ENCODE assay signal across 9 cellular contexts in the genomic region with DNA sequence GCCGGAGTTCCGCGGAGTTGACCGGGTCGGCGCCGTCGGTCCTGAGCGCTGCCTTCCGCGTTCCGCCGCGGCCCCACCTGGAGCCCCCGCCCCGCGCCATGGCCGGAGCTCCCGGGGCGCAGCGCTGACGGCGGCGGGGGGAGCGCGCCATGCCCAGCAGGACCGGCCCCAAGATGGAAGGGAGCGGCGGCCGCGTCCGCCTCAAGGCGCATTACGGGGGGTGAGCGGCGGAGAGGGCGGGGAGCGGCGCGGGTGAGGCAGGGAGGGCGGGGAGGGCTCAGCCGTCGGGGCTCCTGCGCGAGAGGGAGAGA. TPM values are rescaled to one million over a fixed set of nuclear protein-coding genes. Genes with fewer than 3 reads are reported as not detected.
DNase-seq lines count a peak whose midpoint lies in the region; ATAC-seq lines count a peak whose summit lies in the region.
"Had no signal": no experiment of that assay in that cellular context is flagged by ENCODE, and none has a peak within 500 bp of the region (broad histone marks: within the 10 kb centered on the region; RNA-seq: fewer than 3 reads in every experiment).

No MANE protein-coding gene starts in this region.

- H3K27me3 ChIP-seq in MG63 (peaks cover 10% of the 10 kb centered on the region), duodenal mucosa (ENCODE audit: control insufficient read depth in 1 of 2, insufficient read depth in 2 of 2, low read length in 2 of 2) (no peaks in the 10 kb centered on the region)
- no peaks in the 10 kb centered on the region for H3K27me3 ChIP-seq in naive thymus-derived CD4-positive, alpha-beta T cell (ENCODE audit: control insufficient read depth in 2 of 2, insufficient read depth in 2 of 2, low read length in 2 of 2)

- H3K36me3 ChIP-seq in MG63 (no peaks in the 10 kb centered on the region), duodenal mucosa (ENCODE audit: control insufficient read depth in 1 of 2, insufficient read depth in 2 of 2, low read length in 2 of 2) (peaks cover 0 to 3% of the 10 kb centered on the region in 2 donors)
- peaks cover 0 to 3% (median 0%) of the 10 kb centered on the region in 3 experiments for H3K36me3 ChIP-seq in naive thymus-derived CD4-positive, alpha-beta T cell (ENCODE audit: control insufficient read depth in 2 of 3, insufficient read depth in 3 of 3, low read length in 3 of 3)

- peak; percentile 63 for DNase-seq in D341Med (ENCODE audit: low spot score)
- DNase-seq in MG63: peak; percentile 31
- DNase-seq in naive thymus-derived CD4-positive, alpha-beta T cell: peak in 1 of 9 donors; percentile 54
- DNase-seq in dermis blood vessel endothelial cell: no peak
- no peak for DNase-seq in NOMO-1 treated with DMSO at 0.1 percent for 48 hours (lab: John Stamatoyannopoulos, UW; ENCODE audit: unreplicated experiment)

- intact Hi-C loops in naive thymus-derived CD4-positive, alpha-beta T cell (cut with micrococcal nuclease): loop anchor here in 1 of 2 donors (1.0 to 2.0 kb wide), 3 partner anchors 83 to 340 kb away; a partner anchor contains a TSS

- CTCF ChIA-PET in naive thymus-derived CD4-positive, alpha-beta T cell (lab: Charles Lee): no interaction called here

- peaks cover 47 to 58% of the 10 kb centered on the region in 2 donors for H3K4me1 ChIP-seq in duodenal mucosa (ENCODE audit: control insufficient read depth in 1 of 2, insufficient read depth in 2 of 2, low read length in 2 of 2)
- H3K4me1 ChIP-seq in naive thymus-derived CD4-positive, alpha-beta T cell (ENCODE audit: control insufficient read depth in 2 of 2, insufficient read depth in 2 of 2, low read length in 2 of 2): peaks cover 1 to 8% of the 10 kb centered on the region in 2 donors

- H3K36me3 Mint-ChIP-seq in naive thymus-derived CD4-positive, alpha-beta T cell: peaks cover 0 to 2% (median 0%) of the 10 kb centered on the region in 5 donors
- H3K36me3 Mint-ChIP-seq: brain had no signal

- peak overlapping the region; percentile 54 to 66 for H3K9ac ChIP-seq in duodenal mucosa (ENCODE audit: low read depth in 1 of 2, low read length in 2 of 2)

- H3K27ac Mint-ChIP-seq in naive thymus-derived CD4-positive, alpha-beta T cell: no peak overlapping the region
- H3K27ac Mint-ChIP-seq: brain had no signal

- H3K27me3 Mint-ChIP-seq in naive thymus-derived CD4-positive, alpha-beta T cell: peaks cover 0 to 42% (median 5%) of the 10 kb centered on the region in 5 donors

- peak overlapping the region; percentile 50 for H3K27ac ChIP-seq in duodenal mucosa (ENCODE audit: low read depth, low read length)
- H3K27ac ChIP-seq in naive thymus-derived CD4-positive, alpha-beta T cell (ENCODE audit: low read depth, low read length): peak overlapping the region; percentile 57

- no peaks in the 10 kb centered on the region for H3K9me3 Mint-ChIP-seq in naive thymus-derived CD4-positive, alpha-beta T cell

- H3K9me3 ChIP-seq in MG63 (no peaks in the 10 kb centered on the region), duodenal mucosa (ENCODE audit: control insufficient read depth in 1 of 2, low read length in 2 of 2) (no peaks in the 10 kb centered on the region)
- no peaks in the 10 kb centered on the region for H3K9me3 ChIP-seq in naive thymus-derived CD4-positive, alpha-beta T cell (ENCODE audit: control insufficient read depth in 2 of 3, low read length in 3 of 3)

- ATAC-seq in naive thymus-derived CD4-positive, alpha-beta T cell: peak; percentile 22
- no peak for ATAC-seq in HG03378 (IDR thresholded peaks at IDR 0.05; ENCODE audit: unreplicated experiment)
- no peak for ATAC-seq in HG03457 (IDR thresholded peaks at IDR 0.05; ENCODE audit: unreplicated experiment)

- POLR2A ChIA-PET in naive thymus-derived CD4-positive, alpha-beta T cell (lab: Charles Lee): interaction anchor here (0.6 kb wide), 1 partner anchor 357 kb away, joined by 4 read pairs; no protein-coding TSS in a partner anchor

- peak overlapping the region in 4 of 10 donors; percentile 45 to 89 (median 65) for H3K4me3 Mint-ChIP-seq in naive thymus-derived CD4-positive, alpha-beta T cell

- H3K4me3 ChIP-seq in MG63 (peak overlapping the region; percentile 32), duodenal mucosa (ENCODE audit: low read depth in 1 of 2, low read length in 2 of 2) (peak overlapping the region; percentile 52 to 78)
- peak overlapping the region; percentile 33 for H3K4me3 ChIP-seq in naive thymus-derived CD4-positive, alpha-beta T cell (ENCODE audit: low read length)

- peaks cover 8 to 29% (median 16%) of the 10 kb centered on the region in 7 donors for H3K4me1 Mint-ChIP-seq in naive thymus-derived CD4-positive, alpha-beta T cell

RNA-seq across cellular contexts. Expression of a gene that starts 0.2 kb away (rescaled TPM):
- 5.3 and 12.2 TPM in 2 replicates for total RNA-seq in MG63 (2014; rRNA removed; shearing (Covaris generic); ENCODE audit: low replicate concordance)
- total RNA-seq in naive thymus-derived CD4-positive, alpha-beta T cell: 10 to 100 TPM in 4 of 5 experiments, 1 to 10 TPM in 1; 3.6 to 29.6 (median 24.5) TPM
- 10 to 100 TPM in 1 of 2 donors, 1 to 10 TPM in 1; 7.1 to 12.7 TPM for polyA plus RNA-seq in naive thymus-derived CD4-positive, alpha-beta T cell
- 20.6 and 22.8 TPM in 2 replicates for total RNA-seq in dermis blood vessel endothelial cell

RNA-seq across cellular contexts. Expression of a gene that starts 31.3 kb away (rescaled TPM):
- not detected in 2 replicates for total RNA-seq in MG63 (2014; rRNA removed; shearing (Covaris generic); ENCODE audit: low replicate concordance)
- under 1 TPM in 2 of 5 experiments, not detected in 3; 0.17 to 0.21 TPM for total RNA-seq in naive thymus-derived CD4-positive, alpha-beta T cell
- polyA plus RNA-seq in naive thymus-derived CD4-positive, alpha-beta T cell: under 1 TPM in 1 of 2 donors, not detected in 1; 0.31 TPM
- total RNA-seq in dermis blood vessel endothelial cell: 0.33 and 0.51 TPM in 2 replicates

RNA-seq across cellular contexts. Expression of a gene that starts 46.9 kb away (rescaled TPM):
- 0.20 TPM in 1 of 2 replicates, not detected in the other for total RNA-seq in MG63 (2014; rRNA removed; shearing (Covaris generic); ENCODE audit: low replicate concordance)
- not detected for total RNA-seq in naive thymus-derived CD4-positive, alpha-beta T cell
- not detected for polyA plus RNA-seq in naive thymus-derived CD4-positive, alpha-beta T cell
- total RNA-seq in dermis blood vessel endothelial cell: not detected in 2 replicates

Comparison
In these comparisons a context has a peak if more than half of its experiments do, and no peak if none do; other contexts are left out.
1. DNase-seq: peak in D341Med (single experiment) and MG63 (single experiment); none in dermis blood vessel endothelial cell (single experiment) and NOMO-1 treated with DMSO at 0.1 percent for 48 hours (single experiment).
2. Peak in every context shown above with its lines, with median percentiles within 50 percentile points of each other: H3K4me3 ChIP-seq.